Comparison of ENCODE assay signal across 1 cellular context in genomic region chr19:14433454-14434156, GRCh38.
TF ChIP-seq lines count a peak whose summit lies in the region.

No MANE protein-coding gene starts in this region.

TF ChIP-seq in K562, 482 proteins besides CTCF, POLR2A, EP300 and RAD21 (continued from another document):
- TF ChIP-seq CBFA2T2 (conservative IDR thresholded peaks at IDR 0.05): no peak
- TF ChIP-seq TAF1 (IDR thresholded peaks at IDR 0.05; ENCODE audit: control insufficient read depth, extremely low read depth, insufficient read depth, low read length, severe bottlenecking): peak; percentile 10
- TF ChIP-seq CHD1 (IDR thresholded peaks at IDR 0.05; ENCODE audit: low read length): peak; percentile 69
- TF ChIP-seq BHLHE40 (IDR thresholded peaks at IDR 0.05; ENCODE audit: low read length): peak; percentile 91
- TF ChIP-seq HNRNPL (IDR thresholded peaks at IDR 0.05; ENCODE audit: low read depth, low read length): no peak
- TF ChIP-seq ZNF584 (CRISPR knock-in tag; IDR thresholded peaks at IDR 0.05; ENCODE audit: low read depth): no peak
- TF ChIP-seq SMAD4 (CRISPR knock-in tag; conservative IDR thresholded peaks at IDR 0.05): no peak; the same call in 1 of the 2 replicates
- no peak for TF ChIP-seq ZKSCAN3 (CRISPR knock-in tag; IDR thresholded peaks at IDR 0.05)
- TF ChIP-seq MEF2A (IDR thresholded peaks at IDR 0.05; ENCODE audit: control insufficient read depth, low read depth, low read length): no peak
